ENCODE assay signal across 8 cellular contexts in the genomic region with DNA sequence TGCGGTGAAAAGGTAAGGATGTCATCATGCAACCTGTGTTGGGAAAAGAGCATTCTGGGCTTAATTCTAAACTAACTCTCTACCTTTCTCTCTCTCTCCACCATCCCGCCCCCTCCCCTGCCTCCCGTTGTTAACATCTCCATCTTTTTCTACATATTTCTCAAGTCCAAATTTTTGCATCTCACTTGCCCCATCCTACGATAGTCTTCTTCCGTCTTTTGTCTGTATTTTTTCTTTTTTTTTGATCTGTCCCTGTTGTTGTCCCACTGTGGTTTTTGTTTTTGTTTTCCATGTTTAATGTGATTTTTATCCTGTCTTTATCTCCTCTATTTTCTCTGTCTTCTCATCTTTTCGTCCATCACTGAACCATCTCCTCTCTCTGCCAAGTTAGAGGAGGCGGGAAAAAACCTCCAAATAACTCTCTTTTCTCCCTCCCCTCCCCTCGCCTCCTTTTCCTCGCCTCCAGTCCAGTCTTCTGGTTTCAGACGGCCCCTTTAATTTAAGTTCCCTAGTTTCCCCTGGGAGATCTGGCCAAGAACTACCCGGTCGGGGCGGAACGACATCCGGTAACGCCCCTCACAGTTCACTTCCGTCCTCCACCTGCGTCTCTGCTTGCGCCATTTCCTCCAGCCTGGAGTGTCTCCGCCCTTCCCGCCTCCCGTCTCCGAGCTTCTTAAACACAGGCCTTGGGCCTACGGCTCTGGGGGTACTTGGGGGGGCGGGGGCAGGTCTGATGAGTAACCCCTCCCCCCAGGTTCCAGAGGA. TPM values are rescaled to one million over a fixed set of nuclear protein-coding genes. Genes with fewer than 3 reads are reported as not detected.
DNase-seq lines count a peak whose midpoint lies in the region; ATAC-seq and TF ChIP-seq lines count a peak whose summit lies in the region.

A gene with protein sequence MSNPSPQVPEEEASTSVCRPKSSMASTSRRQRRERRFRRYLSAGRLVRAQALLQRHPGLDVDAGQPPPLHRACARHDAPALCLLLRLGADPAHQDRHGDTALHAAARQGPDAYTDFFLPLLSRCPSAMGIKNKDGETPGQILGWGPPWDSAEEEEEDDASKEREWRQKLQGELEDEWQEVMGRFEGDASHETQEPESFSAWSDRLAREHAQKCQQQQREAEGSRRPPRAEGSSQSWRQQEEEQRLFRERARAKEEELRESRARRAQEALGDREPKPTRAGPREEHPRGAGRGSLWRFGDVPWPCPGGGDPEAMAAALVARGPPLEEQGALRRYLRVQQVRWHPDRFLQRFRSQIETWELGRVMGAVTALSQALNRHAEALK (plus strand): TSS at position 647 of the 765 bp plus-strand sequence. CDS start 87 bp downstream, at position 734.

- H3K27ac ChIP-seq in AG04450 (ENCODE audit: low read depth, low read length) (peak within 1 kb of the TSS; percentile 52), colonic mucosa (peak within 1 kb of the TSS; percentile 52), layer of hippocampus (ENCODE audit: low read depth, low read length) (peak within 1 kb of the TSS; percentile 92)

- no peaks in the 10 kb centered on the region for H3K9me3 Mint-ChIP-seq in activated CD4-positive, alpha-beta T cell treated with anti-CD3 and anti-CD28 coated beads, Interleukin-2, amount 10 ng/mL, durations not matched to agents 24 days and 14 days

- H3K27me3 ChIP-seq in AG04450 (ENCODE audit: control insufficient read depth, insufficient read depth, low read length) (no peaks in the 10 kb centered on the region), colonic mucosa (no peaks in the 10 kb centered on the region), layer of hippocampus (ENCODE audit: control insufficient read depth, insufficient read depth, low read length) (no peaks in the 10 kb centered on the region)

- POLR2A ChIA-PET in AG04450 (lab: Yijun Ruan, JAX), result interaction anchor here (0.5 to 2.7 kb wide), 6 partner anchors 21 to 795 kb away, joined by 3 to 17 read pairs (median 5); a partner anchor contains a TSS

- H3K36me3 ChIP-seq in colonic mucosa, result no peaks in the 10 kb centered on the region

- peaks cover 51% of the 10 kb centered on the region for H3K4me1 Mint-ChIP-seq in activated CD4-positive, alpha-beta T cell treated with anti-CD3 and anti-CD28 coated beads, Interleukin-2, amount 10 ng/mL, durations not matched to agents 24 days and 14 days

- peak within 1 kb of the TSS; percentile 75 for H3K4me3 ChIP-seq in AG04450 (ENCODE audit: low read depth, low read length)
- H3K4me3 ChIP-seq in colonic mucosa, result peak within 1 kb of the TSS; percentile 35

- intact Hi-C loops in activated CD4-positive, alpha-beta T cell treated with anti-CD3 and anti-CD28 coated beads, Interleukin-2, amount 10 ng/mL, durations not matched to agents 24 days and 14 days (cut with micrococcal nuclease), result loop anchor here (1.0 to 10.0 kb wide), 10 partner anchors 12 to 318 kb away; a partner anchor contains a TSS
- intact Hi-C loops in colonic mucosa (cut with DNase I), result loop anchor here (2.0 to 10.0 kb wide), 2 partner anchors 52 kb away; a partner anchor contains a TSS

- H3K27ac Mint-ChIP-seq in activated CD4-positive, alpha-beta T cell treated with anti-CD3 and anti-CD28 coated beads, Interleukin-2, amount 10 ng/mL, durations not matched to agents 24 days and 14 days, result peak within 1 kb of the TSS; percentile 91

- H3K9me3 ChIP-seq in AG04450 (ENCODE audit: control insufficient read depth, insufficient read depth, low read length) (peaks cover 3% of the 10 kb centered on the region; the same call in 1 of the 2 replicates), colonic mucosa (no peaks in the 10 kb centered on the region)

- TF ChIP-seq CTCF in AG04450 (IDR thresholded peaks at IDR 0.05; ENCODE audit: low read depth, low read length) (no peak), colonic mucosa (IDR thresholded peaks at IDR 0.05) (no peak)

- peaks cover 8% of the 10 kb centered on the region for H3K4me1 ChIP-seq in colonic mucosa

- peaks cover 18% of the 10 kb centered on the region for H3K36me3 Mint-ChIP-seq in activated CD4-positive, alpha-beta T cell treated with anti-CD3 and anti-CD28 coated beads, Interleukin-2, amount 10 ng/mL, durations not matched to agents 24 days and 14 days (ENCODE audit: low read depth)

- CTCF ChIA-PET in AG04450 (lab: Charles Lee), result interaction anchor here (0.6 to 14.1 kb wide), 8 partner anchors 16 to 118 kb away, joined by 3 to 388 read pairs (median 6); a partner anchor contains a TSS

- no peaks in the 10 kb centered on the region for H3K27me3 Mint-ChIP-seq in activated CD4-positive, alpha-beta T cell treated with anti-CD3 and anti-CD28 coated beads, Interleukin-2, amount 10 ng/mL, durations not matched to agents 24 days and 14 days

- DNase-seq in AG04450 (ENCODE audit: low read depth, low spot score) (peak; percentile 94), NCI-H526 (lab: John Stamatoyannopoulos, UW) (peak; percentile 94 to 98), colonic mucosa (peak; percentile 95)
- DNase-seq in activated CD4-positive, alpha-beta T cell treated with anti-CD3 and anti-CD28 coated beads, Interleukin-2, amount 10 ng/mL, durations not matched to agents 24 days and 14 days, result peak; percentile 97
- peak; percentile 73 to 91 (median 84) for DNase-seq in stimulated activated CD4-positive, alpha-beta T cell treated with anti-CD3 and anti-CD28 coated beads, Interleukin-1b, Interleukin-23, amount 100 ng/mL, for 24 hours (ENCODE audit: low read depth in 4 of 4, low spot score in 1 of 4)

- H3K4me3 Mint-ChIP-seq in activated CD4-positive, alpha-beta T cell treated with anti-CD3 and anti-CD28 coated beads, Interleukin-2, amount 10 ng/mL, durations not matched to agents 24 days and 14 days, result peak within 1 kb of the TSS; percentile 91

- H3K9ac ChIP-seq in colonic mucosa (ENCODE audit: low read depth in 2 of 2, low read length in 2 of 2), result peak within 1 kb of the TSS; percentile 61 to 76

- ATAC-seq in GM19025 (IDR thresholded peaks at IDR 0.05; ENCODE audit: low read depth, unreplicated experiment), result peak; percentile 72
- ATAC-seq in HG03457 (IDR thresholded peaks at IDR 0.05; ENCODE audit: unreplicated experiment), result peak; percentile 39

RNA-seq across cellular contexts. Expression of the gene that starts here (rescaled TPM):
- 5.1 and 5.4 TPM in 2 replicates for polyA plus RNA-seq in AG04450 (2011; rRNA removed)
- 3.8 and 4.2 TPM in 2 replicates for polyA minus RNA-seq in AG04450 (2011; rRNA and poly(A)+ RNA removed)
- total RNA-seq in activated CD4-positive, alpha-beta T cell treated with anti-CD3 and anti-CD28 coated beads, Interleukin-2, amount 10 ng/mL, durations not matched to agents 24 days and 14 days, result 14.8 and 16.2 TPM in 2 replicates
- 10 to 100 TPM; 16.1 to 18.8 TPM for total RNA-seq in colonic mucosa

Comparison
In these comparisons a context has a peak if more than half of its experiments do, and no peak if none do; other contexts are left out.
1. Peak in every context shown above with its lines: DNase-seq, ATAC-seq, H3K4me3 ChIP-seq and H3K27ac ChIP-seq.